8 cellular contexts compared by ENCODE assay signal in genomic region chr20:53660947-53661381, GRCh38.
DNase-seq lines count a peak whose midpoint lies in the region; ATAC-seq and TF ChIP-seq lines count a peak whose summit lies in the region.

No MANE protein-coding gene starts in this region.

- H3K9me3 Mint-ChIP-seq in activated naive CD8-positive, alpha-beta T cell treated with anti-CD3 and anti-CD28 coated beads, Interleukin-2, amount 10 ng/mL, durations not matched to agents 7 days and 5 days = no peaks in the 10 kb centered on the region

- CTCF ChIA-PET in A673 (lab: Charles Lee) = interaction anchor here (0.5 kb wide), 1 partner anchor 65 kb away, joined by 4 read pairs; no protein-coding TSS in a partner anchor
- CTCF ChIA-PET in HEK293 (lab: Yijun Ruan, JAX) = interaction anchor here (0.6 to 0.9 kb wide), 3 partner anchors 81 to 1083 kb away, joined by 3 read pairs; no protein-coding TSS in a partner anchor

- BruUV-seq in A673 (replicated peaks; lab: Mats Ljungman, UMichigan) = no TSS peak

- peak; percentile 27 for ATAC-seq in activated naive CD8-positive, alpha-beta T cell treated with anti-CD3 and anti-CD28 coated beads, Interleukin-2, amount 10 ng/mL, durations not matched to agents 7 days and 5 days (ENCODE audit: low read depth)
- ATAC-seq in mucosa of descending colon = peak; percentile 27
- no peak for ATAC-seq in GM21737 (IDR thresholded peaks at IDR 0.05; ENCODE audit: unreplicated experiment)

- peaks cover 53% of the 10 kb centered on the region for H3K4me1 Mint-ChIP-seq in activated naive CD8-positive, alpha-beta T cell treated with anti-CD3 and anti-CD28 coated beads, Interleukin-2, amount 10 ng/mL, durations not matched to agents 7 days and 5 days

- H3K9me3 ChIP-seq in A673 (ENCODE audit: low read depth, low read length, poor library complexity, severe bottlenecking) (no peaks in the 10 kb centered on the region), HEK293 (ENCODE audit: control insufficient read depth, insufficient read depth, low read depth, low read length) (no peaks in the 10 kb centered on the region), mucosa of descending colon (no peaks in the 10 kb centered on the region)

- H3K4me3 ChIP-seq in A673 (ENCODE audit: low read depth, low read length, poor library complexity, severe bottlenecking) (no peak overlapping the region), HEK293 (ENCODE audit: low read depth, low read length) (no peak overlapping the region), mucosa of descending colon (no peak overlapping the region)

- H3K4me3 Mint-ChIP-seq in activated naive CD8-positive, alpha-beta T cell treated with anti-CD3 and anti-CD28 coated beads, Interleukin-2, amount 10 ng/mL, durations not matched to agents 7 days and 5 days = peak overlapping the region; percentile 88

- peak overlapping the region; percentile 76 for H3K27ac ChIP-seq in A673 (ENCODE audit: low read depth, low read length, poor library complexity, severe bottlenecking)
- no peak overlapping the region for H3K27ac ChIP-seq in HEK293 (ENCODE audit: extremely low read depth, low read depth, low read length)

- H3K36me3 ChIP-seq in A673 (ENCODE audit: insufficient read depth, low read length, poor library complexity, severe bottlenecking) = no peaks in the 10 kb centered on the region
- H3K36me3 ChIP-seq in HEK293 (ENCODE audit: control insufficient read depth in 2 of 2, insufficient read depth in 1 of 2, low read length in 2 of 2) = no peaks in the 10 kb centered on the region
- no peaks in the 10 kb centered on the region for H3K36me3 ChIP-seq in mucosa of descending colon (ENCODE audit: low read depth)

- no peaks in the 10 kb centered on the region for H3K27me3 ChIP-seq in A673 (replicated peaks; ENCODE audit: insufficient read depth, low read depth, low read length, poor library complexity)

- TF ChIP-seq CTCF in A673 (conservative IDR thresholded peaks at IDR 0.05; ENCODE audit: low read depth, low read length) = no peak
- TF ChIP-seq CTCF in HEK293 (tag by site-specific recombination; IDR thresholded peaks at IDR 0.05) = no peak
- no peak for TF ChIP-seq CTCF in mucosa of descending colon (IDR thresholded peaks at IDR 0.05)

- intact Hi-C loops in A673 (cut with micrococcal nuclease; ENCODE audit: unreplicated experiment) = no loop called here
- intact Hi-C loops in mucosa of descending colon (cut with DNase I, micrococcal nuclease) = no loop called here

- POLR2A ChIA-PET in A673 (lab: Charles Lee; ENCODE audit: low non-redundant PET) = no interaction called here
- POLR2A ChIA-PET in HEK293 (lab: Yijun Ruan, JAX) = no interaction called here
- POLR2A ChIA-PET in activated naive CD8-positive, alpha-beta T cell treated with anti-CD3 and anti-CD28 coated beads, Interleukin-2, amount 10 ng/mL, durations not matched to agents 7 days and 5 days (lab: Charles Lee) = interaction anchor here (0.6 to 3.1 kb wide), 19 partner anchors 8 to 185 kb away, joined by 3 to 20 read pairs (median 6); partner anchors contain the start of gene ZNF217

- peaks cover 60% of the 10 kb centered on the region for H3K4me1 ChIP-seq in A673 (ENCODE audit: insufficient read depth, low read length, poor library complexity, severe bottlenecking)
- 0 out of 2 replicates have a peak, but pooled peaks cover 8% of the 10 kb centered on the region for H3K4me1 ChIP-seq in HEK293 (ENCODE audit: control insufficient read depth, insufficient read depth, low read length)
- peaks cover 15% of the 10 kb centered on the region for H3K4me1 ChIP-seq in mucosa of descending colon (ENCODE audit: low read depth)

- no peaks in the 10 kb centered on the region for H3K27me3 Mint-ChIP-seq in activated naive CD8-positive, alpha-beta T cell treated with anti-CD3 and anti-CD28 coated beads, Interleukin-2, amount 10 ng/mL, durations not matched to agents 7 days and 5 days

- peak overlapping the region; percentile 96 for H3K27ac Mint-ChIP-seq in activated naive CD8-positive, alpha-beta T cell treated with anti-CD3 and anti-CD28 coated beads, Interleukin-2, amount 10 ng/mL, durations not matched to agents 7 days and 5 days

- DNase-seq in A673 (ENCODE audit: low spot score) (peak; percentile 30), mucosa of descending colon (no peak), NAMALWA (ENCODE audit: low spot score) (no peak), NCI-H1105 (lab: John Stamatoyannopoulos, UW) (no peak), retina (no peak)
- no peak for DNase-seq in activated naive CD8-positive, alpha-beta T cell treated with anti-CD3 and anti-CD28 coated beads, Interleukin-2, amount 10 ng/mL, durations not matched to agents 7 days and 5 days

- H3K36me3 Mint-ChIP-seq in activated naive CD8-positive, alpha-beta T cell treated with anti-CD3 and anti-CD28 coated beads, Interleukin-2, amount 10 ng/mL, durations not matched to agents 7 days and 5 days = peaks cover 3% of the 10 kb centered on the region

TF ChIP-seq in HEK293, 187 proteins besides CTCF, POLR2A, EP300 and RAD21:
- TF ChIP-seq SCRT1 (tag by site-specific recombination; IDR thresholded peaks at IDR 0.05; ENCODE audit: borderline replicate concordance) (peak; percentile 36; the same call in 1 of the 2 replicates), ZNF132 (tag by site-specific recombination; IDR thresholded peaks at IDR 0.05; ENCODE audit: borderline replicate concordance) (no peak), PRDM10 (tag by site-specific recombination; IDR thresholded peaks at IDR 0.05) (0 out of 2 replicates have a peak, but pooled peaks have one; percentile 16), ZEB2 (tag by site-specific recombination; IDR thresholded peaks at IDR 0.05) (no peak), PRDM6 (tag by site-specific recombination; IDR thresholded peaks at IDR 0.05) (peak; percentile 70), ZNF112 (tag by site-specific recombination; IDR thresholded peaks at IDR 0.05) (no peak), SCRT2 (tag by site-specific recombination; IDR thresholded peaks at IDR 0.05) (peak; percentile 94)
TF ChIP-seq in HEK293: peak in this region for 4.
